ENCODE assay signal across 1 cellular context in genomic region chr3:49411968-49412631, GRCh38.
TF ChIP-seq lines count a peak whose summit lies in the region.

TSS of gene RHOA (minus strand) at chr3:49411976. CDS start at chr3:49375589, 36,387 bp downstream.
TSS of gene TCTA (plus strand) at chr3:49412423. CDS start at chr3:49412427, 4 bp downstream.

TF ChIP-seq in HepG2, 621 proteins besides CTCF, POLR2A, EP300 and RAD21 (continued from another document and continues in another):
- peak; percentile 63 for TF ChIP-seq PAXIP1 (CRISPR knock-in tag; conservative IDR thresholded peaks at IDR 0.05)
- TF ChIP-seq POLR2G (IDR thresholded peaks at IDR 0.05; ENCODE audit: low read depth, low read length): peak; percentile 95
- TF ChIP-seq SATB2 (CRISPR knock-in tag; IDR thresholded peaks at IDR 0.05): no peak
- peak; percentile 60 for TF ChIP-seq SOX5 (CRISPR knock-in tag; IDR thresholded peaks at IDR 0.05; ENCODE audit: borderline replicate concordance)
- no peak for TF ChIP-seq SMAD9 (CRISPR knock-in tag; IDR thresholded peaks at IDR 0.05)
- no peak for TF ChIP-seq ZNF383 (CRISPR knock-in tag; IDR thresholded peaks at IDR 0.05; ENCODE audit: borderline replicate concordance)
- no peak for TF ChIP-seq TP53 (CRISPR knock-in tag; conservative IDR thresholded peaks at IDR 0.05)
- TF ChIP-seq BCL6 (CRISPR knock-in tag; IDR thresholded peaks at IDR 0.05): no peak
- TF ChIP-seq CC2D1A (CRISPR knock-in tag; IDR thresholded peaks at IDR 0.05): 0 out of 2 replicates have a peak, but pooled peaks have one; percentile 0
- TF ChIP-seq ZNF460 (CRISPR knock-in tag; IDR thresholded peaks at IDR 0.05; ENCODE audit: borderline replicate concordance): no peak
- no peak; the same call in 1 of the 2 replicates for TF ChIP-seq HES4 (CRISPR knock-in tag; IDR thresholded peaks at IDR 0.05; ENCODE audit: borderline replicate concordance)
- peak; percentile 92 for TF ChIP-seq ZNF136 (CRISPR knock-in tag; IDR thresholded peaks at IDR 0.05; ENCODE audit: low read depth)
- TF ChIP-seq SMARCE1 (IDR thresholded peaks at IDR 0.05; ENCODE audit: borderline replicate concordance): no peak
- TF ChIP-seq DMTF1 (CRISPR knock-in tag; IDR thresholded peaks at IDR 0.05): no peak
- TF ChIP-seq ADNP (CRISPR knock-in tag; IDR thresholded peaks at IDR 0.05): no peak
- TF ChIP-seq GATA4 (IDR thresholded peaks at IDR 0.05; ENCODE audit: borderline replicate concordance, low read depth): peak; percentile 64; the same call in 1 of the 2 replicates
- no peak for TF ChIP-seq ZKSCAN1 (IDR thresholded peaks at IDR 0.05; ENCODE audit: low read length)
- TF ChIP-seq TERF1 (CRISPR knock-in tag; IDR thresholded peaks at IDR 0.05): no peak
- no peak for TF ChIP-seq ZNF577 (CRISPR knock-in tag; IDR thresholded peaks at IDR 0.05; ENCODE audit: borderline replicate concordance, low read depth)
- no peak for TF ChIP-seq NBN (conservative IDR thresholded peaks at IDR 0.05)
- peak; percentile 82; the same call in 1 of the 2 replicates for TF ChIP-seq IKZF5 (CRISPR knock-in tag; IDR thresholded peaks at IDR 0.05)
- TF ChIP-seq RORA (CRISPR knock-in tag; IDR thresholded peaks at IDR 0.05): 0 out of 2 replicates have a peak, but pooled peaks have one; percentile 24
- no peak for TF ChIP-seq ZNF766 (CRISPR knock-in tag; IDR thresholded peaks at IDR 0.05; ENCODE audit: borderline replicate concordance)
- no peak for TF ChIP-seq NKX3-1 (CRISPR knock-in tag; IDR thresholded peaks at IDR 0.05)
- TF ChIP-seq MED13 (CRISPR knock-in tag; IDR thresholded peaks at IDR 0.05): 0 out of 2 replicates have a peak, but pooled peaks have one; percentile 54
- no peak; the same call in 1 of the 2 replicates for TF ChIP-seq SALL2 (CRISPR knock-in tag; IDR thresholded peaks at IDR 0.05)
- TF ChIP-seq CCAR2 (optimal IDR thresholded peaks at IDR 0.05; ENCODE audit: low read depth, low read length): no peak
- TF ChIP-seq ZNF75D (CRISPR knock-in tag; IDR thresholded peaks at IDR 0.05; ENCODE audit: borderline replicate concordance): no peak
- TF ChIP-seq ZNF660 (CRISPR knock-in tag; IDR thresholded peaks at IDR 0.05; ENCODE audit: borderline replicate concordance, low read depth): 0 out of 2 replicates have a peak, but pooled peaks have one; percentile 52
- no peak for TF ChIP-seq ZNF646 (CRISPR knock-in tag; IDR thresholded peaks at IDR 0.05)
- 0 out of 2 replicates have a peak, but pooled peaks have one; percentile 76 for TF ChIP-seq ARHGAP35 (CRISPR knock-in tag; IDR thresholded peaks at IDR 0.05; ENCODE audit: borderline replicate concordance)
- TF ChIP-seq KDM2A (CRISPR knock-in tag; IDR thresholded peaks at IDR 0.05; ENCODE audit: borderline replicate concordance, low read depth): peak; percentile 75; the same call in 1 of the 2 replicates
- 0 out of 2 replicates have a peak, but pooled peaks have one; percentile 63 for TF ChIP-seq ZSCAN5A (CRISPR knock-in tag; IDR thresholded peaks at IDR 0.05; ENCODE audit: borderline replicate concordance)
- no peak for TF ChIP-seq RBAK (CRISPR knock-in tag; IDR thresholded peaks at IDR 0.05)
- TF ChIP-seq FOXK2 (IDR thresholded peaks at IDR 0.05): no peak
- TF ChIP-seq ATF4 (CRISPR knock-in tag; IDR thresholded peaks at IDR 0.05): peak in 1 of 2 experiments; percentile 47; a peak in 1 of 4 replicates
- TF ChIP-seq YEATS4 (CRISPR knock-in tag; IDR thresholded peaks at IDR 0.05; ENCODE audit: borderline replicate concordance): peak; percentile 76; the same call in 1 of the 2 replicates
- peak; percentile 85 for TF ChIP-seq PHF21A (CRISPR knock-in tag; IDR thresholded peaks at IDR 0.05)
- no peak for TF ChIP-seq GLMP (CRISPR knock-in tag; IDR thresholded peaks at IDR 0.05; ENCODE audit: borderline replicate concordance)
- TF ChIP-seq SP2 (CRISPR knock-in tag; IDR thresholded peaks at IDR 0.05): no peak; the same call in 1 of the 2 replicates
- TF ChIP-seq ZNF839 (CRISPR knock-in tag; IDR thresholded peaks at IDR 0.05; ENCODE audit: borderline replicate concordance): peak; percentile 37; the same call in 1 of the 2 replicates
- no peak for TF ChIP-seq ATF7 (IDR thresholded peaks at IDR 0.05)
- TF ChIP-seq ATF7 (CRISPR knock-in tag; IDR thresholded peaks at IDR 0.05): peak; percentile 66; the same call in 1 of the 2 replicates
- TF ChIP-seq NFE2L2 (IDR thresholded peaks at IDR 0.05; ENCODE audit: low read length): no peak
- TF ChIP-seq THAP8 (CRISPR knock-in tag; IDR thresholded peaks at IDR 0.05; ENCODE audit: borderline replicate concordance): 0 out of 2 replicates have a peak, but pooled peaks have one; percentile 8
- no peak; the same call in 1 of the 2 replicates for TF ChIP-seq AKAP8 (CRISPR knock-in tag; IDR thresholded peaks at IDR 0.05)
- TF ChIP-seq KDM1A (CRISPR knock-in tag; IDR thresholded peaks at IDR 0.05): 0 out of 2 replicates have a peak, but pooled peaks have one; percentile 35
